ENCODE assay signal across 1 cellular context in genomic region chr20:46568570-46569129, GRCh38.
TF ChIP-seq lines count a peak whose summit lies in the region.

No MANE protein-coding gene starts in this region.

TF ChIP-seq in HEK293, 187 proteins besides CTCF, POLR2A, EP300 and RAD21 (continued from another document and continues in another):
- TF ChIP-seq BCL11A (tag by site-specific recombination; IDR thresholded peaks at IDR 0.05; ENCODE audit: low read depth), result no peak
- TF ChIP-seq ZNF544 (tag by site-specific recombination; IDR thresholded peaks at IDR 0.05), result no peak
- no peak for TF ChIP-seq ZNF19 (tag by site-specific recombination; IDR thresholded peaks at IDR 0.05; ENCODE audit: low read depth)
- no peak for TF ChIP-seq ZNF48 (tag by site-specific recombination; IDR thresholded peaks at IDR 0.05)
- TF ChIP-seq ZNF560 (tag by site-specific recombination; IDR thresholded peaks at IDR 0.05; ENCODE audit: borderline replicate concordance), result no peak
- TF ChIP-seq ZNF138 (tag by site-specific recombination; IDR thresholded peaks at IDR 0.05; ENCODE audit: borderline replicate concordance), result no peak
- no peak for TF ChIP-seq ZSCAN5A (tag by site-specific recombination; IDR thresholded peaks at IDR 0.05)
- no peak for TF ChIP-seq HOXA7 (CRISPR knock-in tag; IDR thresholded peaks at IDR 0.05; ENCODE audit: borderline replicate concordance)
- TF ChIP-seq ZFP3 (tag by site-specific recombination; IDR thresholded peaks at IDR 0.05; ENCODE audit: low read depth), result no peak
- TF ChIP-seq ZSCAN30 (tag by site-specific recombination; IDR thresholded peaks at IDR 0.05), result no peak
- no peak for TF ChIP-seq ZNF548 (tag by site-specific recombination; IDR thresholded peaks at IDR 0.05)
- no peak for TF ChIP-seq ELK4 (IDR thresholded peaks at IDR 0.05; ENCODE audit: borderline replicate concordance, low read depth, low read length)
- no peak for TF ChIP-seq ZFP41 (tag by site-specific recombination; IDR thresholded peaks at IDR 0.05; ENCODE audit: borderline replicate concordance)
- TF ChIP-seq ZNF354C (tag by site-specific recombination; IDR thresholded peaks at IDR 0.05; ENCODE audit: borderline replicate concordance, low read depth), result no peak
- no peak for TF ChIP-seq ZSCAN23 (tag by site-specific recombination; IDR thresholded peaks at IDR 0.05)
- TF ChIP-seq ZNF10 (tag by site-specific recombination; IDR thresholded peaks at IDR 0.05), result no peak
- TF ChIP-seq ZNF184 (tag by site-specific recombination; IDR thresholded peaks at IDR 0.05), result no peak
- TF ChIP-seq ZNF292 (tag by site-specific recombination; IDR thresholded peaks at IDR 0.05; ENCODE audit: borderline replicate concordance, low read depth), result no peak
- no peak for TF ChIP-seq ZNF426 (tag by site-specific recombination; IDR thresholded peaks at IDR 0.05)
- TF ChIP-seq ZNF747 (tag by site-specific recombination; IDR thresholded peaks at IDR 0.05), result no peak
- peak; percentile 59 for TF ChIP-seq GLIS1 (tag by site-specific recombination; IDR thresholded peaks at IDR 0.05)
- TF ChIP-seq ZNF639 (tag by site-specific recombination; IDR thresholded peaks at IDR 0.05), result no peak
- no peak for TF ChIP-seq ZBTB21 (tag by site-specific recombination; IDR thresholded peaks at IDR 0.05)
- TF ChIP-seq SP2 (tag by site-specific recombination; IDR thresholded peaks at IDR 0.05), result no peak
- TF ChIP-seq ZNF513 (tag by site-specific recombination; IDR thresholded peaks at IDR 0.05), result no peak
- no peak for TF ChIP-seq ZNF670 (tag by site-specific recombination; IDR thresholded peaks at IDR 0.05; ENCODE audit: low read depth)
- TF ChIP-seq ZSCAN16 (tag by site-specific recombination; IDR thresholded peaks at IDR 0.05), result no peak
- no peak for TF ChIP-seq SP3 (tag by site-specific recombination; IDR thresholded peaks at IDR 0.05)
- no peak for TF ChIP-seq ZNF266 (tag by site-specific recombination; IDR thresholded peaks at IDR 0.05; ENCODE audit: low read depth)
- no peak for TF ChIP-seq YY2 (tag by site-specific recombination; IDR thresholded peaks at IDR 0.05)
- no peak for TF ChIP-seq ZNF837 (tag by site-specific recombination; IDR thresholded peaks at IDR 0.05)
- no peak for TF ChIP-seq ZNF169 (tag by site-specific recombination; IDR thresholded peaks at IDR 0.05)
- TF ChIP-seq ZNF830 (tag by site-specific recombination; IDR thresholded peaks at IDR 0.05; ENCODE audit: low read depth), result no peak
- TF ChIP-seq ZXDB (tag by site-specific recombination; IDR thresholded peaks at IDR 0.05), result 0 out of 2 replicates have a peak, but pooled peaks have one; percentile 48
- no peak for TF ChIP-seq ZNF248 (tag by site-specific recombination; IDR thresholded peaks at IDR 0.05)
- no peak for TF ChIP-seq ZBTB10 (tag by site-specific recombination; IDR thresholded peaks at IDR 0.05)
- no peak for TF ChIP-seq ZBTB44 (tag by site-specific recombination; IDR thresholded peaks at IDR 0.05)
- TF ChIP-seq ZNF223 (tag by site-specific recombination; IDR thresholded peaks at IDR 0.05), result no peak
- TF ChIP-seq ZNF776 (tag by site-specific recombination; IDR thresholded peaks at IDR 0.05; ENCODE audit: borderline replicate concordance), result no peak
- no peak for TF ChIP-seq ZNF2 (tag by site-specific recombination; IDR thresholded peaks at IDR 0.05)
- no peak for TF ChIP-seq ZNF280C (tag by site-specific recombination; IDR thresholded peaks at IDR 0.05)
- TF ChIP-seq ZNF626 (tag by site-specific recombination; IDR thresholded peaks at IDR 0.05), result no peak
- no peak for TF ChIP-seq AEBP2 (tag by site-specific recombination; IDR thresholded peaks at IDR 0.05; ENCODE audit: borderline replicate concordance)
- no peak for TF ChIP-seq ZNF302 (tag by site-specific recombination; IDR thresholded peaks at IDR 0.05; ENCODE audit: low read depth)
- no peak for TF ChIP-seq ZNF341 (tag by site-specific recombination; IDR thresholded peaks at IDR 0.05; ENCODE audit: low read depth)
- no peak for TF ChIP-seq PRDM6 (tag by site-specific recombination; IDR thresholded peaks at IDR 0.05)
- TF ChIP-seq ZNF501 (tag by site-specific recombination; IDR thresholded peaks at IDR 0.05), result no peak
- peak; percentile 67 for TF ChIP-seq ZNF335 (tag by site-specific recombination; conservative IDR thresholded peaks at IDR 0.05)
